ENCODE assay signal across 8 cellular contexts in the genomic region with DNA sequence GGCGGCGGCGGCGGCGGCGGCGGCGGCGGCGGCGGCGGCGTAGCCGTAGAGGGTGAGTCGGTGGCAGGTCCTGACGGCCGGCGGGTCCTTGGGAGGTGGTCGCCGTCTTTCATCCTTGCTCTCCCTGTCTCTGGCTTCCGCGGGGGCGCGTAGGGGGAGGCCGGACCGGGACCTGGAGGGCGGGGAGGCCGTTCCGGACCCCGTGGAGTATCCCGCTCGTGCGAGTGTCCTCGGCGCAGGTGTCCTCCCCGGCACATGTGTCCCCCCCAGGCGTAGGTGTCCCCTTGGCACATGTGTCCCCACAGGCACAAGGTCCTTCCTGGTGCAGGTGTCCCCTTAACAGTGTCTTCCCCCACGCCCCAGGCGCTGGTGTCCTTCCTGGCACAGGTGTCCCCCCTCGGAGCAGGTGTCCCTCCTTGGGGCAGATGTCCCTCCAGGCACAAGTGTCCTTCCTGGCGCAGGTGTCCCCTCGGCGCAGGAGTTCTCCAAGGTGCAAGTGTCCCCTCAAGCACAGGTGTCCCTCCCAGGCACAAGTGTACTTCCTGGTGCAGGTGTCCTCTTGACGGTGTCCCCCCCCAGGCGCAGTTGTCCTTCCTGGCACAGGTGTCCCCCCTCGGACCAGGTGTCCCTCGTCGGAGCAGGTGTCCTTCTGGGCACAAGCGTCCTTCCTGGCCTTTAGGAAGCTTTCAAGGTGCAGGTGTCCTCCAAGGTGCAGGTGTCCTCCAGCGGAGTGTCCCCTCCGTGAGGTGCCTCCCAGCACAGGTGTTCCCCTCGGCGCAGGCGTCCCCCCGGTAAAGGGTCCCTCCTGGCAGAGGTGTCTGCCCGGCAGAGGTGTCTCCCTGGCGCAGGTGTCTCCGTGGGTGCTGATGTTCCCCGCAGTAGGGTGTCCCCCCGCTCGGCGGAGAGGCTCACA. TPM values are rescaled to one million over a fixed set of nuclear protein-coding genes. Genes with fewer than 3 reads are reported as not detected.
DNase-seq lines count a peak whose midpoint lies in the region; ATAC-seq and TF ChIP-seq lines count a peak whose summit lies in the region.

No MANE protein-coding gene starts in this region.

- TF ChIP-seq POLR2A in right lobe of liver (IDR thresholded peaks at IDR 0.05) = no peak

- H3K27ac ChIP-seq in caudate nucleus (ENCODE audit: low read depth, low read length) (peak overlapping the region; percentile 79), right lobe of liver (peak overlapping the region; percentile 49 to 67 (median 66))

- peak overlapping the region; percentile 92 to 99 (median 96) for H3K4me3 ChIP-seq in right lobe of liver

- H3K9me3 ChIP-seq in right lobe of liver = no peaks in the 10 kb centered on the region

- peak overlapping the region; percentile 98 to 99 for H3K4me3 Mint-ChIP-seq in stimulated activated naive CD8-positive, alpha-beta T cell treated with anti-CD3 and anti-CD28 coated beads, Interleukin-15, amount 100 ng/mL, for 72 hours

- peaks cover 70% of the 10 kb centered on the region for H3K4me1 Mint-ChIP-seq in stimulated activated naive CD8-positive, alpha-beta T cell treated with anti-CD3 and anti-CD28 coated beads, Interleukin-15, amount 100 ng/mL, for 72 hours

- H3K9me3 Mint-ChIP-seq in stimulated activated naive CD8-positive, alpha-beta T cell treated with anti-CD3 and anti-CD28 coated beads, Interleukin-15, amount 100 ng/mL, for 72 hours = no peaks in the 10 kb centered on the region

- no peaks in the 10 kb centered on the region for H3K27me3 Mint-ChIP-seq in stimulated activated naive CD8-positive, alpha-beta T cell treated with anti-CD3 and anti-CD28 coated beads, Interleukin-15, amount 100 ng/mL, for 72 hours

- DNase-seq in NCI-H2081 (lab: John Stamatoyannopoulos, UW) (peak; percentile 73 to 92), NCI-H2081 treated with DMSO at 0.1 percent for 48 hours (lab: John Stamatoyannopoulos, UW) (no peak), SHP77 (lab: John Stamatoyannopoulos, UW) (peak; percentile 30 to 42), caudate nucleus (lab: John Stamatoyannopoulos, UW) (peak in 3 of 61 donors; percentile 50 to 57 (median 53)), right lobe of liver (peak in 1 of 3 donors; percentile 53), cerebellar nuclear complex (lab: John Stamatoyannopoulos, UW) (no peak)
- DNase-seq in stimulated activated naive CD8-positive, alpha-beta T cell treated with anti-CD3 and anti-CD28 coated beads, Interleukin-15, amount 100 ng/mL, for 72 hours = peak; percentile 38 to 52

- WGBS in right lobe of liver (ENCODE audit: insufficient coverage, low coverage, low lambda C conversion rate, missing lambda C conversion rate) = 55% methylated on average over 5 of the region's 62 CpGs

- ATAC-seq in HG03064 (IDR thresholded peaks at IDR 0.05; ENCODE audit: low read depth, unreplicated experiment) (peak; percentile 19), right lobe of liver (peak; percentile 6 to 24 (median 12))
- ATAC-seq in stimulated activated naive CD8-positive, alpha-beta T cell treated with anti-CD3 and anti-CD28 coated beads, Interleukin-15, amount 100 ng/mL, for 72 hours = peak; percentile 69

- TF ChIP-seq CTCF in right lobe of liver (IDR thresholded peaks at IDR 0.05) = no peak

- peaks cover 3 to 15% (median 8%) of the 10 kb centered on the region in 4 donors for H3K36me3 ChIP-seq in right lobe of liver

- peaks cover 0 to 14% (median 6%) of the 10 kb centered on the region in 4 donors for H3K4me1 ChIP-seq in right lobe of liver

- H3K27ac Mint-ChIP-seq in stimulated activated naive CD8-positive, alpha-beta T cell treated with anti-CD3 and anti-CD28 coated beads, Interleukin-15, amount 100 ng/mL, for 72 hours = peak overlapping the region; percentile 93 to 95

- intact Hi-C loops in right lobe of liver (cut with DNase I) = no loop called here

- H3K27me3 ChIP-seq in right lobe of liver = no peaks in the 10 kb centered on the region

RNA-seq across cellular contexts. Expression of gene EXOC3, which starts 0.5 kb away (rescaled TPM):
- 10 to 100 TPM; 14.6 to 24.3 (median 20.0) TPM for total RNA-seq in right lobe of liver

Comparison
In these comparisons a context has a peak if more than half of its experiments do, and no peak if none do; other contexts are left out.
1. DNase-seq: peak in NCI-H2081 (2 of 2), SHP77 (2 of 2) and stimulated activated naive CD8-positive, alpha-beta T cell treated with anti-CD3 and anti-CD28 coated beads, Interleukin-15, amount 100 ng/mL, for 72 hours (2 of 2); none in NCI-H2081 treated with DMSO at 0.1 percent for 48 hours (single experiment) and cerebellar nuclear complex (0 of 2).
2. ATAC-seq: peak in every context shown above with its lines; median percentile 69 in stimulated activated naive CD8-positive, alpha-beta T cell treated with anti-CD3 and anti-CD28 coated beads, Interleukin-15, amount 100 ng/mL, for 72 hours; 19 in HG03064; 12 in right lobe of liver.